Comparison of ENCODE assay signal across 9 cellular contexts in the genomic region with DNA sequence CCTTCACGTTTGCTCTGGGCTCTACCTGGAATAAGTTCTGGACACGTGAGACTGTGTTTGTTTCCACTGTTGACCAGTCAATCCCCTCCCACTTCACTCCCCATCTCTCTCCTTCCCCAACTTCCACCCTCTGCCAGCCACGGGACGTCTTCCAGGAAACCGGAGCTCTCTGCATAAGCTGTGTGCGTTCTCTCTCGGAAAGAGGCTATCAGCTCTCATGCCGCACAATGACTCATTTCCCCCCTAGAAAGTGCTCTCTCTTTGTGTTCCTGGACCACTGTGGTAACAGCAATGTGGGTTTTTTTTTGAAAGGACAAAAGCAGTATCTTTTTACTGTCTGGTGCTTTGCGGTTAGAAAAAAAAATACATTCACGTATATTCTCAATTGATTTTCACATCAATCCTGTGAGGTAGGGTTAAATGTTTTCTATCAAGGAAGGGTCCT. TPM values are rescaled to one million over a fixed set of nuclear protein-coding genes. Genes with fewer than 3 reads are reported as not detected.
DNase-seq lines count a peak whose midpoint lies in the region; ATAC-seq and TF ChIP-seq lines count a peak whose summit lies in the region.
"Had no signal": no experiment of that assay in that cellular context is flagged by ENCODE, and none has a peak within 500 bp of the region (broad histone marks: within the 10 kb centered on the region; RNA-seq: fewer than 3 reads in every experiment).

No MANE protein-coding gene starts in this region.

- peak overlapping the region; percentile 29 for H3K4me3 ChIP-seq in CD4-positive, CD25-positive, alpha-beta regulatory T cell (ENCODE audit: low read depth, low read length)
- no peak overlapping the region for H3K4me3 ChIP-seq in HUES48 (ENCODE audit: low read depth, low read length)
- no peak overlapping the region for H3K4me3 ChIP-seq in transverse colon

- DNase-seq in CD4-positive, CD25-positive, alpha-beta regulatory T cell = peak in 1 of 3 donors; percentile 75
- DNase-seq in activated CD8-positive, alpha-beta memory T cell treated with anti-CD3 and anti-CD28 coated beads, Interleukin-2, amount 50 U/mL, for 48 hours = peak; percentile 65
- DNase-seq in iris pigment epithelial cell (ENCODE audit: low read depth) (peak; percentile 88), transverse colon (peak; percentile 6), posterior vena cava (ENCODE audit: low spot score) (no peak), putamen (ENCODE audit: low spot score) (no peak)

- no peak for TF ChIP-seq POLR2A in transverse colon (IDR thresholded peaks at IDR 0.05)

- H3K4me1 Mint-ChIP-seq in CD4-positive, CD25-positive, alpha-beta regulatory T cell = peaks cover 6 to 15% (median 10%) of the 10 kb centered on the region in 4 donors

- ATAC-seq in CD4-positive, CD25-positive, alpha-beta regulatory T cell (ENCODE audit: low read depth in 2 of 2) = peak; percentile 53 to 57
- peak; percentile 86 for ATAC-seq in GM19463 (IDR thresholded peaks at IDR 0.05; ENCODE audit: unreplicated experiment)

- no peaks in the 10 kb centered on the region for H3K36me3 Mint-ChIP-seq in CD4-positive, CD25-positive, alpha-beta regulatory T cell

- H3K36me3 ChIP-seq in CD4-positive, CD25-positive, alpha-beta regulatory T cell (ENCODE audit: control insufficient read depth, insufficient read depth, low read length) = no peaks in the 10 kb centered on the region
- H3K36me3 ChIP-seq in HUES48 (ENCODE audit: control insufficient read depth, insufficient read depth, low read length) = peaks cover 7% of the 10 kb centered on the region
- H3K36me3 ChIP-seq in transverse colon = no peaks in the 10 kb centered on the region

- no peak overlapping the region for H3K9ac ChIP-seq in HUES48 (ENCODE audit: low read depth, low read length)

- no peak overlapping the region for H3K27ac ChIP-seq in CD4-positive, CD25-positive, alpha-beta regulatory T cell (ENCODE audit: insufficient read depth, low read length, poor library complexity, severe bottlenecking)
- H3K27ac ChIP-seq in HUES48 (ENCODE audit: low read depth, low read length) (peak overlapping the region; percentile 1), transverse colon (no peak overlapping the region)
- H3K27ac ChIP-seq: epithelial cell of prostate had no signal

- TF ChIP-seq EP300 in transverse colon (IDR thresholded peaks at IDR 0.05; ENCODE audit: low read depth) = no peak

- 27 to 39% methylated on average over 10 of the region's 10 CpGs for WGBS in transverse colon (ENCODE audit: low coverage in 1 of 2), 2 donors

- H3K4me1 ChIP-seq in CD4-positive, CD25-positive, alpha-beta regulatory T cell (ENCODE audit: control insufficient read depth, insufficient read depth, low read length, poor library complexity, severe bottlenecking) = peaks cover 12% of the 10 kb centered on the region
- H3K4me1 ChIP-seq in HUES48 (ENCODE audit: control insufficient read depth, insufficient read depth, low read length) = 0 out of 2 replicates have a peak, but pooled peaks cover 6% of the 10 kb centered on the region
- H3K4me1 ChIP-seq in transverse colon = no peaks in the 10 kb centered on the region

- no peak for TF ChIP-seq CTCF in transverse colon (IDR thresholded peaks at IDR 0.05)

- H3K4me3 Mint-ChIP-seq in CD4-positive, CD25-positive, alpha-beta regulatory T cell = no peak overlapping the region

- no peaks in the 10 kb centered on the region for H3K9me3 Mint-ChIP-seq in CD4-positive, CD25-positive, alpha-beta regulatory T cell

- no peak overlapping the region for H3K27ac Mint-ChIP-seq in CD4-positive, CD25-positive, alpha-beta regulatory T cell

- peaks cover 20% of the 10 kb centered on the region for H3K27me3 ChIP-seq in CD4-positive, CD25-positive, alpha-beta regulatory T cell (ENCODE audit: control insufficient read depth, insufficient read depth, low read length)
- no peaks in the 10 kb centered on the region for H3K27me3 ChIP-seq in HUES48 (ENCODE audit: control insufficient read depth, insufficient read depth, low read length)
- no peaks in the 10 kb centered on the region for H3K27me3 ChIP-seq in transverse colon

- H3K9me3 ChIP-seq in CD4-positive, CD25-positive, alpha-beta regulatory T cell (ENCODE audit: control insufficient read depth in 2 of 2, low read length in 2 of 2) = no peaks in the 10 kb centered on the region
- no peaks in the 10 kb centered on the region for H3K9me3 ChIP-seq in HUES48 (ENCODE audit: control insufficient read depth, insufficient read depth, low read length)
- H3K9me3 ChIP-seq in transverse colon = no peaks in the 10 kb centered on the region

- H3K27me3 Mint-ChIP-seq in CD4-positive, CD25-positive, alpha-beta regulatory T cell = peaks cover 62% of the 10 kb centered on the region

- intact Hi-C loops in transverse colon (cut with DNase I; ENCODE audit: low total_unique reads) (no loop called here), posterior vena cava (cut with DNase I) (no loop called here)

- in situ Hi-C loops in transverse colon (cut with MboI; ENCODE audit: low pct_ligation_motif_present in 1 of 4, low pct_unique_long_range_greater_than_20kb in 1 of 4, low sequenced_read_pairs in 3 of 4) = no loop called here

RNA-seq across cellular contexts. Expression of gene PROKR1, which starts 10.2 kb away (rescaled TPM):
- not detected for total RNA-seq in CD4-positive, CD25-positive, alpha-beta regulatory T cell
- polyA plus RNA-seq in CD4-positive, CD25-positive, alpha-beta regulatory T cell = not detected
- total RNA-seq in transverse colon (1 to 10 TPM in 1 of 4 donors, under 1 TPM in 1, not detected in 2; 0.16 to 2.2 TPM), posterior vena cava (under 1 TPM in 1 of 2 donors, not detected in 1; 0.05 TPM)

Comparison
In these comparisons a context has a peak if more than half of its experiments do, and no peak if none do; other contexts are left out.
1. DNase-seq: peak in activated CD8-positive, alpha-beta memory T cell treated with anti-CD3 and anti-CD28 coated beads, Interleukin-2, amount 50 U/mL, for 48 hours (single experiment), iris pigment epithelial cell (single experiment) and transverse colon (single experiment); none in posterior vena cava (single experiment) and putamen (single experiment).